11 cellular contexts compared by ENCODE assay signal in genomic region chr1:98210064-98210463, GRCh38.
DNase-seq lines count a peak whose midpoint lies in the region; ATAC-seq and TF ChIP-seq lines count a peak whose summit lies in the region.
"Had no signal": no experiment of that assay in that cellular context is flagged by ENCODE, and none has a peak within 500 bp of the region (broad histone marks: within the 10 kb centered on the region; RNA-seq: fewer than 3 reads in every experiment).

No MANE protein-coding gene starts in this region.

- TF ChIP-seq POLR2A in breast epithelium (IDR thresholded peaks at IDR 0.05) = no peak

- H3K27me3 ChIP-seq in SJCRH30 (no peaks in the 10 kb centered on the region), breast epithelium (no peaks in the 10 kb centered on the region)
- H3K27me3 ChIP-seq: gastrocnemius medialis had no signal

- peaks cover 9% of the 10 kb centered on the region for H3K4me1 ChIP-seq in SJCRH30
- H3K4me1 ChIP-seq in breast epithelium = no peaks in the 10 kb centered on the region
- H3K4me1 ChIP-seq: gastrocnemius medialis had no signal

- H3K36me3 Mint-ChIP-seq in progenitor cell of endocrine pancreas (ENCODE audit: insufficient read depth) = no peaks in the 10 kb centered on the region

- H3K4me1 Mint-ChIP-seq in progenitor cell of endocrine pancreas (ENCODE audit: low read depth) = peaks cover 23% of the 10 kb centered on the region

- intact Hi-C loops in breast epithelium (cut with DNase I; ENCODE audit: low total_unique reads) = no loop called here

- H3K27ac ChIP-seq in SJCRH30 = peak overlapping the region; percentile 44
- H3K27ac ChIP-seq in breast epithelium = no peak overlapping the region
- H3K27ac ChIP-seq: gastrocnemius medialis had no signal

- no peaks in the 10 kb centered on the region for H3K27me3 Mint-ChIP-seq in progenitor cell of endocrine pancreas

- TF ChIP-seq CTCF in fibroblast of mammary gland (conservative IDR thresholded peaks at IDR 0.05; ENCODE audit: control insufficient read depth, insufficient read depth, low read depth, low read length) = no peak
- TF ChIP-seq CTCF in progenitor cell of endocrine pancreas (IDR thresholded peaks at IDR 0.05; ENCODE audit: unreplicated experiment) = no peak
- TF ChIP-seq CTCF in breast epithelium (IDR thresholded peaks at IDR 0.05) = no peak

- H3K9me3 Mint-ChIP-seq in progenitor cell of endocrine pancreas (ENCODE audit: low read depth) = peaks cover 3% of the 10 kb centered on the region

- no peaks in the 10 kb centered on the region for H3K9me3 ChIP-seq in SJCRH30 (replicated peaks)
- no peaks in the 10 kb centered on the region for H3K9me3 ChIP-seq in breast epithelium
- H3K9me3 ChIP-seq: gastrocnemius medialis had no signal

- H3K36me3 ChIP-seq in SJCRH30 = no peaks in the 10 kb centered on the region
- no peaks in the 10 kb centered on the region for H3K36me3 ChIP-seq in breast epithelium
- H3K36me3 ChIP-seq: gastrocnemius medialis had no signal

- DNase-seq in GM04504 (ENCODE audit: low read depth) = peak; percentile 17
- peak; percentile 18 to 37 for DNase-seq in SJCRH30
- DNase-seq in fibroblast of mammary gland (ENCODE audit: low read depth) = peak; percentile 58
- no peak for DNase-seq in progenitor cell of endocrine pancreas (ENCODE audit: low spot score, unreplicated experiment)
- no peak for DNase-seq in breast epithelium (ENCODE audit: low spot score in 2 of 2)
- no peak for DNase-seq in germinal center (ENCODE audit: low spot score)
- DNase-seq: activated CD8-positive, alpha-beta memory T cell treated with anti-CD3 and anti-CD28 coated beads, Interleukin-2, amount 50 U/mL, for 48 hours; gastrocnemius medialis; T-helper 9 cell had no signal

- H3K4me3 ChIP-seq in SJCRH30 = peak overlapping the region; percentile 31
- peak overlapping the region; percentile 9 for H3K4me3 ChIP-seq in fibroblast of mammary gland (ENCODE audit: control insufficient read depth, low read depth, low read length)
- no peak overlapping the region for H3K4me3 ChIP-seq in breast epithelium
- H3K4me3 ChIP-seq: gastrocnemius medialis had no signal

- H3K4me3 Mint-ChIP-seq in progenitor cell of endocrine pancreas (ENCODE audit: low read depth) = peak overlapping the region; percentile 9

- peak overlapping the region; percentile 93 for H3K27ac Mint-ChIP-seq in progenitor cell of endocrine pancreas

- no peak for ATAC-seq in HG03159 (IDR thresholded peaks at IDR 0.05; ENCODE audit: unreplicated experiment)
- ATAC-seq in HG02588 (IDR thresholded peaks at IDR 0.05; ENCODE audit: unreplicated experiment) = no peak
- ATAC-seq: gastrocnemius medialis had no signal

Comparison
In these comparisons a context has a peak if more than half of its experiments do, and no peak if none do; other contexts are left out.
1. DNase-seq: peak in GM04504 (single experiment), SJCRH30 (2 of 2) and fibroblast of mammary gland (single experiment); none in progenitor cell of endocrine pancreas (single experiment), breast epithelium (0 of 2) and germinal center (single experiment).
2. H3K4me3 ChIP-seq: peak in SJCRH30 (single experiment) and fibroblast of mammary gland (single experiment); none in breast epithelium (0 of 3).